In genomic region chr2:23385748-23386421, GRCh38 we compare ENCODE assay signal across 8 cellular contexts. TPM values are rescaled to one million over a fixed set of nuclear protein-coding genes. Genes with fewer than 3 reads are reported as not detected.
DNase-seq lines count a peak whose midpoint lies in the region; ATAC-seq and TF ChIP-seq lines count a peak whose summit lies in the region.

No MANE protein-coding gene starts in this region.

- no peak overlapping the region for H2AK5ac ChIP-seq in H9 (ENCODE audit: insufficient read length, low read length)

- peaks cover 19% of the 10 kb centered on the region for H3K4me1 Mint-ChIP-seq in activated CD4-positive, alpha-beta T cell treated with anti-CD3 and anti-CD28 coated beads, Interleukin-2, amount 10 ng/mL, durations not matched to agents 24 days and 14 days
- H3K4me1 Mint-ChIP-seq in H9 = peaks cover 17 to 18% of the 10 kb centered on the region in 2 experiments
- H3K4me1 Mint-ChIP-seq in central memory CD8-positive, alpha-beta T cell = peaks cover 15% of the 10 kb centered on the region
- H3K4me1 Mint-ChIP-seq in type B pancreatic cell (ENCODE audit: unreplicated experiment) = peaks cover 26% of the 10 kb centered on the region

- no peak overlapping the region for H3K27ac ChIP-seq in H9 (ENCODE audit: insufficient read length, low read depth, low read length)

- H3K27me3 ChIP-seq in H9 (ENCODE audit: insufficient read depth, low read length) (peaks cover 25% of the 10 kb centered on the region; the same call in 1 of the 2 replicates), MG63 (no peaks in the 10 kb centered on the region)

- no peak overlapping the region for H3K4ac ChIP-seq in H9 (ENCODE audit: low read depth, low read length)

- no peak overlapping the region for H4K8ac ChIP-seq in H9 (replicated peaks; ENCODE audit: insufficient read length, low read depth, low read length)

- H3K4me1 ChIP-seq in H9 (ENCODE audit: insufficient read depth, low read length) = no peaks in the 10 kb centered on the region

- peak overlapping the region; percentile 68 for H3K4me2 ChIP-seq in H9 (ENCODE audit: insufficient read depth, insufficient read length, low read length)

- H3K9me3 ChIP-seq in H9 (ENCODE audit: control insufficient read depth, low read depth, low read length) (no peaks in the 10 kb centered on the region), MG63 (no peaks in the 10 kb centered on the region)

- H3K79me2 ChIP-seq in H9 (ENCODE audit: insufficient read depth, low read length) = no peaks in the 10 kb centered on the region

- H3K4me3 ChIP-seq in MG63 (peak overlapping the region; percentile 59), lower leg skin (ENCODE audit: low read depth, poor library complexity, severe bottlenecking) (peak overlapping the region; percentile 55)

- H2AFZ ChIP-seq in H9 (ENCODE audit: low read length) = no peak overlapping the region

- H3K27me3 Mint-ChIP-seq in activated CD4-positive, alpha-beta T cell treated with anti-CD3 and anti-CD28 coated beads, Interleukin-2, amount 10 ng/mL, durations not matched to agents 24 days and 14 days = peaks cover 70% of the 10 kb centered on the region
- H3K27me3 Mint-ChIP-seq in H9 (ENCODE audit: low read depth) = peaks cover 81% of the 10 kb centered on the region
- H3K27me3 Mint-ChIP-seq in central memory CD8-positive, alpha-beta T cell = peaks cover 84% of the 10 kb centered on the region
- peaks cover 66% of the 10 kb centered on the region for H3K27me3 Mint-ChIP-seq in type B pancreatic cell

- no peak overlapping the region for H3K23ac ChIP-seq in H9 (ENCODE audit: insufficient read length, low read depth, low read length)

- H4K5ac ChIP-seq in H9 (ENCODE audit: insufficient read length, low read depth, low read length) = no peak overlapping the region

- H3K4me3 Mint-ChIP-seq in activated CD4-positive, alpha-beta T cell treated with anti-CD3 and anti-CD28 coated beads, Interleukin-2, amount 10 ng/mL, durations not matched to agents 24 days and 14 days = peak overlapping the region; percentile 83
- peak overlapping the region; percentile 75 to 94 for H3K4me3 Mint-ChIP-seq in H9
- H3K4me3 Mint-ChIP-seq in central memory CD8-positive, alpha-beta T cell = peak overlapping the region; percentile 47
- H3K4me3 Mint-ChIP-seq in type B pancreatic cell = peak overlapping the region; percentile 99

- H4K20me1 ChIP-seq in H9 (ENCODE audit: control insufficient read depth, insufficient read depth, insufficient read length) = peaks cover 4% of the 10 kb centered on the region

- no peak for ATAC-seq in central memory CD8-positive, alpha-beta T cell (replicated peaks; ENCODE audit: extremely low read depth, poor library complexity, severe bottlenecking)

- H3K36me3 Mint-ChIP-seq in activated CD4-positive, alpha-beta T cell treated with anti-CD3 and anti-CD28 coated beads, Interleukin-2, amount 10 ng/mL, durations not matched to agents 24 days and 14 days (ENCODE audit: low read depth) = peaks cover 1% of the 10 kb centered on the region
- H3K36me3 Mint-ChIP-seq in H9 (ENCODE audit: insufficient read depth in 1 of 3, low read depth in 3 of 3) = no peaks in the 10 kb centered on the region; a peak in 1 of 7 replicates
- H3K36me3 Mint-ChIP-seq in central memory CD8-positive, alpha-beta T cell (ENCODE audit: insufficient read depth) = peaks cover 4% of the 10 kb centered on the region
- peaks cover 10% of the 10 kb centered on the region for H3K36me3 Mint-ChIP-seq in type B pancreatic cell

- TF ChIP-seq CTCF in H9 (conservative IDR thresholded peaks at IDR 0.05) = no peak
- no peak for TF ChIP-seq CTCF in lower leg skin (IDR thresholded peaks at IDR 0.05)
- TF ChIP-seq CTCF in type B pancreatic cell (conservative IDR thresholded peaks at IDR 0.05) = no peak

- H2BK15ac ChIP-seq in H9 (ENCODE audit: low read depth, low read length) = no peak overlapping the region

- H3K56ac ChIP-seq in H9 (ENCODE audit: insufficient read length, low read depth, low read length) = no peak overlapping the region

- no peak overlapping the region for H2BK120ac ChIP-seq in H9 (ENCODE audit: low read depth, low read length, poor library complexity, severe bottlenecking)

- peaks cover 17% of the 10 kb centered on the region for H3K23me2 ChIP-seq in H9 (ENCODE audit: insufficient read length, low read depth, low read length, poor library complexity, severe bottlenecking)

- H3K79me1 ChIP-seq in H9 (ENCODE audit: insufficient read depth, low read depth, low read length, poor library complexity, severe bottlenecking) = no peaks in the 10 kb centered on the region

- H3K27ac Mint-ChIP-seq in activated CD4-positive, alpha-beta T cell treated with anti-CD3 and anti-CD28 coated beads, Interleukin-2, amount 10 ng/mL, durations not matched to agents 24 days and 14 days = no peak overlapping the region
- H3K27ac Mint-ChIP-seq in H9 (no peak overlapping the region; a peak in 1 of 7 replicates), type B pancreatic cell (no peak overlapping the region)
- H3K27ac Mint-ChIP-seq in central memory CD8-positive, alpha-beta T cell (ENCODE audit: low read depth) = no peak overlapping the region

- H2BK5ac ChIP-seq in H9 (ENCODE audit: insufficient read length, low read length) = no peak overlapping the region

- H2BK12ac ChIP-seq in H9 (ENCODE audit: insufficient read length, low read depth, low read length) = no peak overlapping the region

- DNase-seq in activated CD4-positive, alpha-beta T cell treated with anti-CD3 and anti-CD28 coated beads, Interleukin-2, amount 10 ng/mL, durations not matched to agents 24 days and 14 days = peak; percentile 72
- DNase-seq in activated CD4-positive, alpha-beta T cell treated with anti-CD3 and anti-CD28 coated beads for 48 hours = no peak
- no peak for DNase-seq in H9
- peak; percentile 12 for DNase-seq in MG63
- DNase-seq in central memory CD8-positive, alpha-beta T cell (ENCODE audit: low spot score in 2 of 2) = no peak
- DNase-seq in lower leg skin (ENCODE audit: low spot score in 2 of 2) = no peak
- DNase-seq in type B pancreatic cell (ENCODE audit: extremely low spot score, unreplicated experiment) = no peak
- no peak for DNase-seq in activated gamma-delta T cell treated with Interleukin-2 at 50 U/mL for 16 hours

- H3K9me3 Mint-ChIP-seq in activated CD4-positive, alpha-beta T cell treated with anti-CD3 and anti-CD28 coated beads, Interleukin-2, amount 10 ng/mL, durations not matched to agents 24 days and 14 days = no peaks in the 10 kb centered on the region
- H3K9me3 Mint-ChIP-seq in H9 = peaks cover 0 to 2% of the 10 kb centered on the region in 2 experiments; a peak in 1 of 5 replicates
- no peaks in the 10 kb centered on the region for H3K9me3 Mint-ChIP-seq in central memory CD8-positive, alpha-beta T cell
- no peaks in the 10 kb centered on the region for H3K9me3 Mint-ChIP-seq in type B pancreatic cell

- H3T11ph ChIP-seq in H9 (ENCODE audit: low read length) = no peak overlapping the region

- H3K9ac ChIP-seq in H9 (ENCODE audit: extremely low read depth, insufficient read length, low read length) = no peak overlapping the region

- H2BK20ac ChIP-seq in H9 (ENCODE audit: low read depth, low read length, poor library complexity, severe bottlenecking) = no peak overlapping the region

- no peak overlapping the region for H3K18ac ChIP-seq in H9 (ENCODE audit: insufficient read length, low read depth, low read length)

- H4K91ac ChIP-seq in H9 (ENCODE audit: insufficient read length, low read depth, low read length) = no peak overlapping the region

- no peak overlapping the region for H3K14ac ChIP-seq in H9 (ENCODE audit: insufficient read depth, low read length)

- no peaks in the 10 kb centered on the region for H3K36me3 ChIP-seq in MG63

- intact Hi-C loops in activated CD4-positive, alpha-beta T cell treated with anti-CD3 and anti-CD28 coated beads, Interleukin-2, amount 10 ng/mL, durations not matched to agents 24 days and 14 days (cut with micrococcal nuclease) = loop anchor here (2.0 kb wide), 1 partner anchor 147 kb away; no protein-coding TSS in a partner anchor
- intact Hi-C loops in lower leg skin (cut with DNase I; ENCODE audit: low total_unique reads) = no loop called here

- TF ChIP-seq POLR2A in lower leg skin (IDR thresholded peaks at IDR 0.05) = no peak

- WGBS in H9 (ENCODE audit: extremely low coverage, insufficient read length, low lambda C conversion rate) = no CpG with 5 or more reads among the region's 68 CpGs
- 1% methylated on average over 20 to 34 of the region's 68 CpGs for WGBS in lower leg skin, 2 donors

RNA-seq across cellular contexts. Expression of gene KLHL29, which starts 0.9 kb away (rescaled TPM):
- 3.7 and 3.8 TPM in 2 replicates for total RNA-seq in activated CD4-positive, alpha-beta T cell treated with anti-CD3 and anti-CD28 coated beads, Interleukin-2, amount 10 ng/mL, durations not matched to agents 24 days and 14 days
- 2.1 and 2.4 TPM in 2 replicates for total RNA-seq in H9 (2021)
- 0.69 and 1.5 TPM in 2 replicates for total RNA-seq in MG63 (2014; rRNA removed; shearing (Covaris generic); ENCODE audit: low replicate concordance)
- 10 to 100 TPM; 10.1 to 27.3 (median 15.7) TPM for total RNA-seq in lower leg skin
- 14.6 and 24.1 TPM in 2 replicates for total RNA-seq in type B pancreatic cell (ENCODE audit: low replicate concordance)

Comparison
In these comparisons a context has a peak if more than half of its experiments do, and no peak if none do; other contexts are left out.
1. DNase-seq: peak in activated CD4-positive, alpha-beta T cell treated with anti-CD3 and anti-CD28 coated beads, Interleukin-2, amount 10 ng/mL, durations not matched to agents 24 days and 14 days (single experiment) and MG63 (single experiment); none in activated CD4-positive, alpha-beta T cell treated with anti-CD3 and anti-CD28 coated beads for 48 hours (single experiment), H9 (single experiment), central memory CD8-positive, alpha-beta T cell (0 of 2), lower leg skin (0 of 2), type B pancreatic cell (single experiment) and activated gamma-delta T cell treated with Interleukin-2 at 50 U/mL for 16 hours (single experiment).
2. H3K4me3 Mint-ChIP-seq: peak in every context shown above with its lines; median percentile 99 in type B pancreatic cell; 84 in H9; 83 in activated CD4-positive, alpha-beta T cell treated with anti-CD3 and anti-CD28 coated beads, Interleukin-2, amount 10 ng/mL, durations not matched to agents 24 days and 14 days; 47 in central memory CD8-positive, alpha-beta T cell.